In genomic region chr13:29304148-29304547, GRCh38 we compare ENCODE assay signal across 35 cellular contexts.
"Had no signal": no experiment of that assay in that cellular context is flagged by ENCODE, and none has a peak within 500 bp of the region (broad histone marks: within the 10 kb centered on the region; RNA-seq: fewer than 3 reads in every experiment).

No MANE protein-coding gene starts in this region.

- DNase-seq: Karpas-422, Kasumi-1, MG63, MM.1S, MV-4-11, NCI-H1048, NCI-H1092, NCI-H1092 treated with DMSO at 0.1 percent for 48 hours, NCI-H1105, NCI-H1105 treated with DMSO at 0.1 percent for 48 hours, NCI-H1417, NCI-H1417 treated with DMSO at 0.1 percent for 48 hours, NCI-H1436, NCI-H1436 treated with DMSO at 0.1 percent for 48 hours, NCI-H146, NCI-H1694, NCI-H1694 treated with DMSO at 0.1 percent for 48 hours, NCI-H187, NCI-H187 treated with DMSO at 0.1 percent for 48 hours, NCI-H1930, NCI-H2029, NCI-H2029 treated with DMSO at 0.1 percent for 48 hours, NCI-H2081, NCI-H2081 treated with DMSO at 0.1 percent for 48 hours, NCI-H2107, NCI-H2171, NCI-H2171 treated with DMSO at 0.1 percent for 48 hours, NCI-H2227 treated with DMSO at 0.1 percent for 48 hours, NCI-H226, NCI-H345, NCI-H446, NCI-H446 treated with DMSO at 0.1 percent for 48 hours, NCI-H510A, NCI-H510A treated with DMSO at 0.1 percent for 48 hours, NCI-H524 had no signal

- H3K9me3 ChIP-seq: MG63 had no signal

- H3K36me3 ChIP-seq: MG63 had no signal

- H3K4me3 ChIP-seq: MG63 had no signal
